Comparison of ENCODE assay signal across 23 cellular contexts in genomic region chr5:145792840-145793239, GRCh38.
"Had no signal": no experiment of that assay in that cellular context is flagged by ENCODE, and none has a peak within 500 bp of the region (broad histone marks: within the 10 kb centered on the region; RNA-seq: fewer than 3 reads in every experiment).

No MANE protein-coding gene starts in this region.

- H3K36me3 Mint-ChIP-seq: activated naive CD4-positive, alpha-beta T cell treated with anti-CD3 and anti-CD28 coated beads, Interleukin-2, amount 10 ng/mL, durations not matched to agents 7 days and 5 days; activated naive CD8-positive, alpha-beta T cell treated with anti-CD3 and anti-CD28 coated beads for 36 hours had no signal

- H3K27me3 Mint-ChIP-seq: activated B cell treated with CpG ODN at 0.5 μM for 24 hours; activated CD4-positive, alpha-beta memory T cell treated with anti-CD3 and anti-CD28 coated beads, Interleukin-2, amount 10 ng/mL, durations not matched to agents 7 days and 5 days; activated naive CD4-positive, alpha-beta T cell treated with anti-CD3 and anti-CD28 coated beads, Interleukin-2, amount 10 ng/mL, durations not matched to agents 7 days and 5 days; activated naive CD8-positive, alpha-beta T cell treated with anti-CD3 and anti-CD28 coated beads for 36 hours; activated T-helper 17 cell treated with anti-CD3 and anti-CD28 coated beads, Interleukin-2, amount 50 U/mL, for 72 hours; T-helper 17 cell had no signal

- H3K27me3 ChIP-seq: brain microvascular endothelial cell, cardiac muscle cell had no signal

- ATAC-seq: activated T-helper 17 cell treated with anti-CD3 and anti-CD28 coated beads, Interleukin-2, amount 50 U/mL, for 72 hours; PC-3; T-helper 17 cell had no signal

- H3K4me3 Mint-ChIP-seq: activated B cell treated with CpG ODN at 0.5 μM for 24 hours; activated CD4-positive, alpha-beta memory T cell treated with anti-CD3 and anti-CD28 coated beads, Interleukin-2, amount 10 ng/mL, durations not matched to agents 7 days and 5 days; activated naive CD4-positive, alpha-beta T cell treated with anti-CD3 and anti-CD28 coated beads, Interleukin-2, amount 10 ng/mL, durations not matched to agents 7 days and 5 days; activated naive CD8-positive, alpha-beta T cell treated with anti-CD3 and anti-CD28 coated beads for 36 hours; activated T-helper 17 cell treated with anti-CD3 and anti-CD28 coated beads, Interleukin-2, amount 50 U/mL, for 72 hours; T-helper 17 cell had no signal

- H3K9me3 Mint-ChIP-seq: activated B cell treated with CpG ODN at 0.5 μM for 24 hours; activated naive CD4-positive, alpha-beta T cell treated with anti-CD3 and anti-CD28 coated beads, Interleukin-2, amount 10 ng/mL, durations not matched to agents 7 days and 5 days; activated naive CD8-positive, alpha-beta T cell treated with anti-CD3 and anti-CD28 coated beads for 36 hours had no signal

- H3K27ac Mint-ChIP-seq: activated B cell treated with CpG ODN at 0.5 μM for 24 hours; activated CD4-positive, alpha-beta memory T cell treated with anti-CD3 and anti-CD28 coated beads, Interleukin-2, amount 10 ng/mL, durations not matched to agents 7 days and 5 days; activated naive CD4-positive, alpha-beta T cell treated with anti-CD3 and anti-CD28 coated beads, Interleukin-2, amount 10 ng/mL, durations not matched to agents 7 days and 5 days; activated naive CD8-positive, alpha-beta T cell treated with anti-CD3 and anti-CD28 coated beads for 36 hours; activated T-helper 17 cell treated with anti-CD3 and anti-CD28 coated beads, Interleukin-2, amount 50 U/mL, for 72 hours; T-helper 17 cell had no signal

- H3K36me3 ChIP-seq: brain microvascular endothelial cell had no signal

- H3K4me1 Mint-ChIP-seq: activated B cell treated with CpG ODN at 0.5 μM for 24 hours; activated naive CD4-positive, alpha-beta T cell treated with anti-CD3 and anti-CD28 coated beads, Interleukin-2, amount 10 ng/mL, durations not matched to agents 7 days and 5 days; activated naive CD8-positive, alpha-beta T cell treated with anti-CD3 and anti-CD28 coated beads for 36 hours; activated T-helper 17 cell treated with anti-CD3 and anti-CD28 coated beads, Interleukin-2, amount 50 U/mL, for 72 hours; T-helper 17 cell had no signal

- H3K4me3 ChIP-seq: cardiac muscle cell had no signal

- DNase-seq: activated B cell treated with CpG ODN at 0.5 μM for 24 hours; activated CD4-positive, alpha-beta memory T cell treated with anti-CD3 and anti-CD28 coated beads, Interleukin-2, amount 10 ng/mL, durations not matched to agents 7 days and 5 days; activated CD4-positive, alpha-beta T cell treated with anti-CD3 and anti-CD28 coated beads for 1 hour; activated CD4-positive, alpha-beta T cell treated with anti-CD3 and anti-CD28 coated beads, Interleukin-2, amount 50 U/mL, for 1 hour; activated gamma-delta T cell treated with Interleukin-2 at 50 U/mL for 16 hours; activated naive CD4-positive, alpha-beta T cell treated with anti-CD3 and anti-CD28 coated beads, Interleukin-2, amount 10 ng/mL, durations not matched to agents 7 days and 5 days; activated naive CD8-positive, alpha-beta T cell treated with anti-CD3 and anti-CD28 coated beads for 36 hours; activated T-cell treated with anti-CD3 and anti-CD28 coated beads for 4 hours; activated T-cell treated with anti-CD3 and anti-CD28 coated beads, Interleukin-2, amount 50 U/mL, for 48 hours; brain microvascular endothelial cell; Karpas-422; MM.1S; NCI-H1105 treated with DMSO at 0.1 percent for 48 hours; NCI-H1436 treated with DMSO at 0.1 percent for 48 hours; NCI-H187; NCI-H2081; NCI-H524; PC-3; SIG-M5; T-helper 17 cell; T-helper 9 cell had no signal

- H3K27ac ChIP-seq: brain microvascular endothelial cell, cardiac muscle cell had no signal
